18 cellular contexts compared by ENCODE assay signal in the genomic region with DNA sequence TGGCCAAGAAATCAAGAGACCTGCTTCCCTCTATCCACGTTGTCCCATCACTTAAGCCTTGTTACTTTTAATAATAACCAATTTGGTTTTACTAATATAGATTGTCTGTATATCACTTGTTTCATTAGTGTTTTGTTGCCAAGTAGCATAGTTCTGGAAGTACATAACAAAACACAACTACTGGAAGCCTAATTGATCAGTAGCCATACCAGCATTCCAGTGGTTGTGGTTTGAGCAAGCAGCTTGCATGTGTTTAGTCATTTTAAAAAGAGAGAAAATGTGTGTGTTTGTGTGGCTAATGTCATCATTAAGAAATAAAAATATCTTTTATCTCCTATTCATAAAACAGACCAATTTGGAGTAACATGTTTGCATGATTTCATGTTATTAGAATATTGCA.
DNase-seq lines count a peak whose midpoint lies in the region; ATAC-seq and TF ChIP-seq lines count a peak whose summit lies in the region.
"Had no signal": no experiment of that assay in that cellular context is flagged by ENCODE, and none has a peak within 500 bp of the region (broad histone marks: within the 10 kb centered on the region; RNA-seq: fewer than 3 reads in every experiment).

No MANE protein-coding gene starts in this region.

- no peaks in the 10 kb centered on the region for H3K9me2 ChIP-seq in Karpas-422 (replicated peaks; ENCODE audit: insufficient read depth, low read length)

- H3K79me2 ChIP-seq in Karpas-422 (ENCODE audit: low read length) = no peaks in the 10 kb centered on the region

- H3K4me3 ChIP-seq in HFF-Myc (replicated peaks; ENCODE audit: low read depth, low read length) (no peak overlapping the region), brain microvascular endothelial cell (ENCODE audit: low read depth, low read length) (no peak overlapping the region), Karpas-422 (ENCODE audit: low read length) (no peak overlapping the region)
- H3K4me3 ChIP-seq: MG63, prostate gland had no signal

- H3K27ac ChIP-seq in brain microvascular endothelial cell (no peak overlapping the region), Karpas-422 (ENCODE audit: low read length) (no peak overlapping the region)
- H3K27ac ChIP-seq: prostate gland had no signal

- H3K4me2 ChIP-seq in Karpas-422 (ENCODE audit: low read depth, low read length, poor library complexity, severe bottlenecking) = no peak overlapping the region

- no peak for TF ChIP-seq CTCF in HFF-Myc (IDR thresholded peaks at IDR 0.05; ENCODE audit: low read depth, low read length, missing control alignments)
- no peak for TF ChIP-seq CTCF in brain microvascular endothelial cell (IDR thresholded peaks at IDR 0.05; ENCODE audit: low read depth, low read length, missing control alignments)

- H3K9ac ChIP-seq in Karpas-422 (ENCODE audit: low read length) = no peak overlapping the region

- peak; percentile 51 for DNase-seq in ACHN
- DNase-seq in HFF-Myc (ENCODE audit: extremely low read depth, low read depth) = peak; percentile 22
- peak; percentile 70 for DNase-seq in brain microvascular endothelial cell
- DNase-seq in iris pigment epithelial cell (ENCODE audit: low read depth) = peak; percentile 90
- no peak for DNase-seq in stimulated activated CD4-positive, alpha-beta T cell treated with anti-CD3 and anti-CD28 coated beads, Interleukin-4, amount 100 ng/mL, for 1 hour
- no peak for DNase-seq in HK-2 (ENCODE audit: unreplicated experiment)
- DNase-seq in Karpas-422 = no peak
- DNase-seq: activated CD4-positive, alpha-beta T cell treated with anti-CD3 and anti-CD28 coated beads for 1 hour; activated CD8-positive, alpha-beta memory T cell treated with anti-CD3 and anti-CD28 coated beads, Interleukin-2, amount 50 U/mL, for 48 hours; activated naive CD4-positive, alpha-beta T cell treated with anti-CD3 and anti-CD28 coated beads, Interleukin-2, amount 50 U/mL, for 16 hours; Caco-2; left ventricle myocardium superior; MG63; naive B cell; NCI-H2029 treated with DMSO at 0.1 percent for 48 hours; NCI-H748 treated with DMSO at 0.1 percent for 48 hours had no signal

- in situ Hi-C loops in ACHN (cut with HindIII; ENCODE audit: low pct_ligation_motif_present, low pct_unique_long_range_greater_than_20kb, low sequenced_read_pairs) (no loop called here), brain microvascular endothelial cell (cut with HindIII; ENCODE audit: low pct_ligation_motif_present, low sequenced_read_pairs) (no loop called here)

- H4K20me1 ChIP-seq in Karpas-422 (ENCODE audit: insufficient read depth, low read depth, low read length) = no peaks in the 10 kb centered on the region

- no peaks in the 10 kb centered on the region for H3K4me1 ChIP-seq in Karpas-422 (ENCODE audit: low read length)
- H3K4me1 ChIP-seq: Caco-2, prostate gland had no signal

- H3K36me3 ChIP-seq in brain microvascular endothelial cell (replicated peaks) (no peaks in the 10 kb centered on the region), Karpas-422 (ENCODE audit: insufficient read depth, low read length) (no peaks in the 10 kb centered on the region)
- H3K36me3 ChIP-seq: MG63, prostate gland had no signal

- H2AFZ ChIP-seq in Karpas-422 (ENCODE audit: low read length) = no peak overlapping the region

- ATAC-seq in HG03108 (IDR thresholded peaks at IDR 0.05; ENCODE audit: unreplicated experiment) = no peak
- ATAC-seq: left ventricle myocardium superior had no signal

- H3K9me3 ChIP-seq in Karpas-422 (ENCODE audit: low read length) = no peaks in the 10 kb centered on the region
- H3K9me3 ChIP-seq: Caco-2, MG63, prostate gland had no signal

- H3K27me3 ChIP-seq in brain microvascular endothelial cell (replicated peaks) (no peaks in the 10 kb centered on the region), Karpas-422 (ENCODE audit: low read length) (no peaks in the 10 kb centered on the region)
- H3K27me3 ChIP-seq: MG63 had no signal

Comparison
In these comparisons a context has a peak if more than half of its experiments do, and no peak if none do; other contexts are left out.
1. DNase-seq: peak in ACHN (single experiment), HFF-Myc (single experiment), brain microvascular endothelial cell (single experiment) and iris pigment epithelial cell (single experiment); none in stimulated activated CD4-positive, alpha-beta T cell treated with anti-CD3 and anti-CD28 coated beads, Interleukin-4, amount 100 ng/mL, for 1 hour (single experiment), HK-2 (single experiment) and Karpas-422 (single experiment).